In the genomic region with DNA sequence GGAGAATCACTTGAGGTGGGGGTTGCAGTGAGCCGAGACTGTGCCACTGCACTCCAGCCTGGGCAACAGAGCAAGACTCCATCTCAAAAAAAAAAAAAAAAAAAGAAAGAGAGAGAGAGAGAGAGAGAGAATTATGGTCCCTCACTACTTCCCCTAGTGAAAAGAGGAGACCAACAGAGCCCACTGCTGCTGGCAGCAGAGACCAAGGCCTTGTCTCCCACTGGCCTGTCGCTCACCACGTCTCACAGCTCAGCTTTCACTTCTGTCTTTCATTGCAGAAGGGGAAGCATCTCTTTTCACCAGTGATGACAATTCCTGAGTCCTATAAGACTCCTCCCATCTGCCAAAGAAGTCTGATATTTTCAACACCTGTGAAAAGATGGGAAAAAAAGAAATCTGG, we compare ENCODE assay signal across 11 cellular contexts.
A peak's percentile ranks its signal among the peaks of the same experiment; 100 is the strongest.
DNase-seq lines count a peak whose midpoint lies in the region; ATAC-seq and TF ChIP-seq lines count a peak whose summit lies in the region.
"Had no signal": no experiment of that assay in that cellular context is flagged by ENCODE, and none has a peak within 500 bp of the region (broad histone marks: within the 10 kb centered on the region; RNA-seq: fewer than 3 reads in every experiment).

No MANE protein-coding gene starts in this region.

- DNase-seq in Right ventricle myocardium superior (no peak), left ventricle myocardium inferior (no peak), NOMO-1 (lab: John Stamatoyannopoulos, UW; ENCODE audit: unreplicated experiment in 2 of 2) (peak; percentile 77 to 91), suprapubic skin (ENCODE audit: low spot score in 2 of 2) (no peak), chondrocyte (ENCODE audit: low spot score) (no peak), kidney tubule cell (ENCODE audit: low spot score) (no peak), nephron progenitor cell (no peak)
- DNase-seq: NCI-H69 had no signal

- H3K36me3 Mint-ChIP-seq in chondrocyte (ENCODE audit: low read depth) = no peaks in the 10 kb centered on the region
- no peaks in the 10 kb centered on the region for H3K36me3 Mint-ChIP-seq in nephron progenitor cell (ENCODE audit: low read depth)
- H3K36me3 Mint-ChIP-seq: WTC11 had no signal

- no peak for TF ChIP-seq EP300 in suprapubic skin (IDR thresholded peaks at IDR 0.05)

- H3K27me3 Mint-ChIP-seq in chondrocyte (ENCODE audit: low read depth) (no peaks in the 10 kb centered on the region), nephron progenitor cell (ENCODE audit: low read depth, poor library complexity) (peaks cover 7% of the 10 kb centered on the region)

- H3K27ac Mint-ChIP-seq in chondrocyte (ENCODE audit: unreplicated experiment) = no peak overlapping the region
- no peak overlapping the region for H3K27ac Mint-ChIP-seq in nephron progenitor cell
- H3K27ac Mint-ChIP-seq: WTC11 had no signal

- no peak for TF ChIP-seq POLR2A in suprapubic skin (IDR thresholded peaks at IDR 0.05)

- TF ChIP-seq CTCF in left ventricle myocardium inferior (IDR thresholded peaks at IDR 0.05; ENCODE audit: borderline replicate concordance) (no peak), suprapubic skin (IDR thresholded peaks at IDR 0.05) (no peak), chondrocyte (IDR thresholded peaks at IDR 0.05) (no peak), nephron progenitor cell (IDR thresholded peaks at IDR 0.05) (no peak)

- peak; percentile 60 for ATAC-seq in Right ventricle myocardium superior (ENCODE audit: poor library complexity)
- peak; percentile 79 for ATAC-seq in HG02885 (IDR thresholded peaks at IDR 0.05; ENCODE audit: poor library complexity, unreplicated experiment)
- ATAC-seq: A549, WTC11 had no signal

- intact Hi-C loops in Right ventricle myocardium superior (cut with DNase I) = no loop called here
- intact Hi-C loops in left ventricle myocardium inferior (cut with micrococcal nuclease) = no loop called here

- peaks cover 46% of the 10 kb centered on the region for H3K4me1 Mint-ChIP-seq in chondrocyte (ENCODE audit: low read depth)
- peaks cover 28% of the 10 kb centered on the region for H3K4me1 Mint-ChIP-seq in nephron progenitor cell

- H3K9me3 ChIP-seq in left ventricle myocardium inferior (replicated peaks) (no peaks in the 10 kb centered on the region), suprapubic skin (no peaks in the 10 kb centered on the region)
- H3K9me3 ChIP-seq: A549 had no signal

- H3K27me3 ChIP-seq in left ventricle myocardium inferior (ENCODE audit: low read depth) = no peaks in the 10 kb centered on the region
- no peaks in the 10 kb centered on the region for H3K27me3 ChIP-seq in suprapubic skin

- H3K4me3 Mint-ChIP-seq in chondrocyte (ENCODE audit: unreplicated experiment) = no peak overlapping the region
- H3K4me3 Mint-ChIP-seq in nephron progenitor cell = no peak overlapping the region
- H3K4me3 Mint-ChIP-seq: WTC11 had no signal

- H3K9me3 Mint-ChIP-seq in chondrocyte (ENCODE audit: low read depth) (no peaks in the 10 kb centered on the region), nephron progenitor cell (no peaks in the 10 kb centered on the region)
- H3K9me3 Mint-ChIP-seq: WTC11 had no signal

- no peaks in the 10 kb centered on the region for H3K36me3 ChIP-seq in left ventricle myocardium inferior
- H3K36me3 ChIP-seq in suprapubic skin = no peaks in the 10 kb centered on the region

- H3K4me3 ChIP-seq in left ventricle myocardium inferior (no peak overlapping the region), suprapubic skin (no peak overlapping the region)
- H3K4me3 ChIP-seq: A549 had no signal

- WGBS in suprapubic skin = 94% methylated on average over 3 of the region's 3 CpGs

- peaks cover 23% of the 10 kb centered on the region for H3K4me1 ChIP-seq in left ventricle myocardium inferior
- H3K4me1 ChIP-seq in suprapubic skin = peaks cover 58% of the 10 kb centered on the region

- no peak overlapping the region for H3K27ac ChIP-seq in left ventricle myocardium inferior (replicated peaks)
- peak overlapping the region; percentile 17 for H3K27ac ChIP-seq in suprapubic skin
- H3K27ac ChIP-seq: A549 had no signal

Comparison
In these comparisons a context has a peak if more than half of its experiments do, and no peak if none do; other contexts are left out.
1. DNase-seq: peak in NOMO-1 (2 of 2); none in Right ventricle myocardium superior (single experiment), left ventricle myocardium inferior (single experiment), suprapubic skin (0 of 2), chondrocyte (single experiment), kidney tubule cell (single experiment) and nephron progenitor cell (single experiment).